ENCODE assay signal across 29 cellular contexts in genomic region chr12:91606662-91607377, GRCh38.
"Had no signal": no experiment of that assay in that cellular context is flagged by ENCODE, and none has a peak within 500 bp of the region (broad histone marks: within the 10 kb centered on the region; RNA-seq: fewer than 3 reads in every experiment).

No MANE protein-coding gene starts in this region.

- FAIRE-seq: astrocyte, bronchial epithelial cell had no signal

- H3K4me3 ChIP-seq: coronary artery, esophagus squamous epithelium, gastroesophageal sphincter had no signal

- H3K27me3 ChIP-seq: brain microvascular endothelial cell, esophagus squamous epithelium, gastroesophageal sphincter had no signal

- H3K4me3 Mint-ChIP-seq: activated CD4-positive, alpha-beta memory T cell treated with anti-CD3 and anti-CD28 coated beads, Interleukin-2, amount 10 ng/mL, durations not matched to agents 7 days and 5 days; activated CD4-positive, alpha-beta T cell treated with anti-CD3 and anti-CD28 coated beads, Interleukin-2, amount 10 ng/mL, durations not matched to agents 7 days and 5 days; activated naive CD8-positive, alpha-beta T cell; activated T-cell treated with anti-CD3 and anti-CD28 coated beads, Interleukin-2, amount 50 U/mL, for 4 hours; activated T-helper 17 cell treated with anti-CD3 and anti-CD28 coated beads, Interleukin-2, amount 50 U/mL, for 72 hours; central memory CD8-positive, alpha-beta T cell; dendritic cell treated with granulocyte-macrophage colony-stimulating factor and Interleukin-4, amounts not matched to agents 40 ng/mL and 50 ng/mL, for 4 days; effector memory CD8-positive, alpha-beta T cell; WTC11 had no signal

- H3K36me3 ChIP-seq: brain microvascular endothelial cell, esophagus squamous epithelium, gastroesophageal sphincter had no signal

- H3K27ac Mint-ChIP-seq: activated CD4-positive, alpha-beta memory T cell treated with anti-CD3 and anti-CD28 coated beads, Interleukin-2, amount 10 ng/mL, durations not matched to agents 7 days and 5 days; activated CD4-positive, alpha-beta T cell treated with anti-CD3 and anti-CD28 coated beads, Interleukin-2, amount 10 ng/mL, durations not matched to agents 7 days and 5 days; activated naive CD8-positive, alpha-beta T cell; activated T-helper 17 cell treated with anti-CD3 and anti-CD28 coated beads, Interleukin-2, amount 50 U/mL, for 72 hours; dendritic cell treated with granulocyte-macrophage colony-stimulating factor and Interleukin-4, amounts not matched to agents 40 ng/mL and 50 ng/mL, for 4 days; effector memory CD8-positive, alpha-beta T cell; WTC11 had no signal

- H3K9me3 Mint-ChIP-seq: activated CD4-positive, alpha-beta memory T cell treated with anti-CD3 and anti-CD28 coated beads, Interleukin-2, amount 10 ng/mL, durations not matched to agents 7 days and 5 days; activated CD4-positive, alpha-beta T cell treated with anti-CD3 and anti-CD28 coated beads, Interleukin-2, amount 10 ng/mL, durations not matched to agents 7 days and 5 days; activated T-cell treated with anti-CD3 and anti-CD28 coated beads, Interleukin-2, amount 50 U/mL, for 4 hours; activated T-helper 17 cell treated with anti-CD3 and anti-CD28 coated beads, Interleukin-2, amount 50 U/mL, for 72 hours; central memory CD8-positive, alpha-beta T cell; dendritic cell treated with granulocyte-macrophage colony-stimulating factor and Interleukin-4, amounts not matched to agents 40 ng/mL and 50 ng/mL, for 4 days; effector memory CD8-positive, alpha-beta T cell; WTC11 had no signal

- H3K9me3 ChIP-seq: esophagus squamous epithelium, gastroesophageal sphincter had no signal

- H3K27me3 Mint-ChIP-seq: activated CD4-positive, alpha-beta memory T cell treated with anti-CD3 and anti-CD28 coated beads, Interleukin-2, amount 10 ng/mL, durations not matched to agents 7 days and 5 days; activated CD4-positive, alpha-beta T cell treated with anti-CD3 and anti-CD28 coated beads, Interleukin-2, amount 10 ng/mL, durations not matched to agents 7 days and 5 days; activated naive CD8-positive, alpha-beta T cell; activated T-helper 17 cell treated with anti-CD3 and anti-CD28 coated beads, Interleukin-2, amount 50 U/mL, for 72 hours; dendritic cell treated with granulocyte-macrophage colony-stimulating factor and Interleukin-4, amounts not matched to agents 40 ng/mL and 50 ng/mL, for 4 days had no signal

- H3K27ac ChIP-seq: brain microvascular endothelial cell, coronary artery, esophagus squamous epithelium, gastroesophageal sphincter had no signal

- H3K36me3 Mint-ChIP-seq: WTC11 had no signal

- DNase-seq: activated CD4-positive, alpha-beta memory T cell treated with anti-CD3 and anti-CD28 coated beads, Interleukin-2, amount 10 ng/mL, durations not matched to agents 7 days and 5 days; activated CD4-positive, alpha-beta T cell treated with anti-CD3 and anti-CD28 coated beads for 1 hour; activated CD4-positive, alpha-beta T cell treated with anti-CD3 and anti-CD28 coated beads for 4 hours; activated CD4-positive, alpha-beta T cell treated with anti-CD3 and anti-CD28 coated beads, Interleukin-2, amount 10 ng/mL, durations not matched to agents 7 days and 5 days; activated CD4-positive, alpha-beta T cell treated with anti-CD3 and anti-CD28 coated beads, Interleukin-2, amount 50 U/mL, for 4 hours; activated CD8-positive, alpha-beta memory T cell treated with anti-CD3 and anti-CD28 coated beads, Interleukin-2, amount 50 U/mL, for 48 hours; activated effector memory CD4-positive, alpha-beta T cell treated with Interleukin-2 at 50 U/mL for 16 hours; activated gamma-delta T cell treated with Interleukin-2 at 50 U/mL for 16 hours; activated naive CD4-positive, alpha-beta T cell treated with anti-CD3 and anti-CD28 coated beads, Interleukin-2, amount 50 U/mL, for 16 hours; activated naive CD4-positive, alpha-beta T cell treated with Interleukin-2 at 50 U/mL for 16 hours; activated T-cell treated with anti-CD3 and anti-CD28 coated beads, Interleukin-2, amount 50 U/mL, for 4 hours; amniotic stem cell; anterior cingulate cortex; brain microvascular endothelial cell; effector CD4-positive, alpha-beta T cell; effector memory CD8-positive, alpha-beta T cell; erythroblast; esophagus squamous epithelium; foreskin melanocyte; T-helper 2 cell had no signal

- H3K4me1 Mint-ChIP-seq: activated CD4-positive, alpha-beta memory T cell treated with anti-CD3 and anti-CD28 coated beads, Interleukin-2, amount 10 ng/mL, durations not matched to agents 7 days and 5 days; activated CD4-positive, alpha-beta T cell treated with anti-CD3 and anti-CD28 coated beads, Interleukin-2, amount 10 ng/mL, durations not matched to agents 7 days and 5 days; activated T-helper 17 cell treated with anti-CD3 and anti-CD28 coated beads, Interleukin-2, amount 50 U/mL, for 72 hours; central memory CD8-positive, alpha-beta T cell had no signal

- H3K4me1 ChIP-seq: esophagus squamous epithelium had no signal

- ATAC-seq: activated T-cell treated with anti-CD3 and anti-CD28 coated beads, Interleukin-2, amount 50 U/mL, for 4 hours; activated T-helper 17 cell treated with anti-CD3 and anti-CD28 coated beads, Interleukin-2, amount 50 U/mL, for 72 hours; effector memory CD8-positive, alpha-beta T cell; gastroesophageal sphincter; WTC11 had no signal
